In genomic region chr5:57738787-57739186, GRCh38 we compare ENCODE assay signal across 26 cellular contexts.
"Had no signal": no experiment of that assay in that cellular context is flagged by ENCODE, and none has a peak within 500 bp of the region (broad histone marks: within the 10 kb centered on the region; RNA-seq: fewer than 3 reads in every experiment).

No MANE protein-coding gene starts in this region.

- H3K4me3 ChIP-seq: left ventricle myocardium inferior, lung, neural progenitor cell, ovary, skin epidermis, spleen, tibial nerve, upper lobe of left lung, vagina had no signal

- H3K4me1 ChIP-seq: spleen, upper lobe of left lung had no signal

- H3K27me3 ChIP-seq: neural progenitor cell, neutrophil, ovary, spleen, tibial nerve, upper lobe of left lung, vagina had no signal

- ATAC-seq: natural killer cell treated with Interleukin-12 subunit alpha and Interleukin-12 subunit beta and Interleukin-15 and Interleukin-18, amount 100 ng/mL, for 72 hours; right cardiac atrium; sciatic nerve; stimulated activated memory B cell treated with anti-CD40 and anti-IgM and Interleukin-4, amounts not matched to agents 10 μg/mL and 1 μg/mL and 100 μg/mL, for 72 hours; stimulated activated naive CD8-positive, alpha-beta T cell treated with anti-CD3 and anti-CD28 coated beads, Interleukin-15, amount 100 ng/mL, for 72 hours had no signal

- DNase-seq: hypothalamus; immature natural killer cell; islet precursor cell; left ventricle myocardium inferior; mesendoderm; naive B cell; occipital lobe; ovary; right cardiac atrium; spleen; stimulated activated CD4-positive, alpha-beta T cell treated with anti-CD3 and anti-CD28 coated beads, Interleukin-2, amount 100 ng/mL, for 48 hours; stimulated activated CD4-positive, alpha-beta T cell treated with anti-CD3 and anti-CD28 coated beads, Interleukin-4, amount 100 ng/mL, for 4 hours; stimulated activated CD8-positive, alpha-beta memory T cell treated with anti-CD3 and anti-CD28 coated beads, Interleukin-4, amount 100 ng/mL, for 48 hours; stimulated activated naive CD4-positive, alpha-beta T cell treated with Interleukin-2 at 50 U/mL for 16 hours; stimulated activated naive CD8-positive, alpha-beta T cell treated with anti-CD3 and anti-CD28 coated beads, Interleukin-15, amount 100 ng/mL, for 72 hours; substantia nigra; upper lobe of left lung had no signal

- H3K36me3 ChIP-seq: left ventricle myocardium inferior, neural progenitor cell, neutrophil, ovary, spleen, tibial nerve, upper lobe of left lung, vagina had no signal

- H3K9me3 ChIP-seq: left ventricle myocardium inferior, neutrophil, ovary, spleen, tibial nerve, upper lobe of left lung, vagina had no signal

- H3K27ac ChIP-seq: left ventricle myocardium inferior, neural progenitor cell, neutrophil, ovary, skin epidermis, spleen, tibial nerve, upper lobe of left lung, vagina had no signal

- H3K9ac ChIP-seq: neural progenitor cell had no signal

- H3K4me2 ChIP-seq: neural progenitor cell had no signal
